In the genomic region with DNA sequence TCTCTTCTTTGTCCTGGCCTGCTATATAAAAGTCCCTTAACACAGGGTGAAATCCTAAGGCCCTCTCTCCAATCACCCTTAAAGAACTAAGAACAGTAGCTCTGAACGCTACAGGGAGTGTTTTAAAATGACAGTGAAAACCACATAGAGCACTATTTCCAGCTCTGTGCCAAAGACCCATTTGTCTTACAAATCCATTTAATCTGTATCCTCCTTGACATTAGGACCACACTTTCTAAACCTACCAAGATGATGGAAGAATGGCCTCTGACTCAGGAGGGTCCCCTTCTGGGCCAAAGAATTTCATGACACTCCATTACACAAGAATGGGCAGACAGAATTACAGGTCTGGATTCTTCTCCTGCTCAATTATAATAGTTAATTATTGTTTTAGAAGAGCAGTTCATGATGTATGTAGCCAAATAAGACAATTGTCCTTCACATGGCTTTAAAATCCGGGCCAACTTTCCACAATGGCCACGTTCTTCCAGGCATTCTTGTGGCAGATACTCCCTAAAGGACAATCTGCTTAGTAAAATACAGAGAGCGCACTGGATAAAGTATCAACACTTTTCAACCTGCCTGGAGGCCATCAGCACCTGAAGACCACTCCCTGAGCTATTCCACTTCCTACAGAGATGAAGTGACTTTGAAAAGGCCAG, we compare ENCODE assay signal across 11 cellular contexts.
DNase-seq lines count a peak whose midpoint lies in the region; ATAC-seq, FAIRE-seq and TF ChIP-seq lines count a peak whose summit lies in the region.
"Had no signal": no experiment of that assay in that cellular context is flagged by ENCODE, and none has a peak within 500 bp of the region (broad histone marks: within the 10 kb centered on the region; RNA-seq: fewer than 3 reads in every experiment).

No MANE protein-coding gene starts in this region.

- BruUV-seq in PC-9 (replicated peaks; lab: Mats Ljungman, UMichigan), result no TSS peak

- H3K79me2 ChIP-seq in PC-9 (ENCODE audit: low read depth), result peaks cover 94% of the 10 kb centered on the region

- H3K36me3 ChIP-seq in PC-9 (ENCODE audit: low read depth), result peaks cover 25% of the 10 kb centered on the region

- peaks cover 0 to 5% of the 10 kb centered on the region in 2 donors for H3K36me3 Mint-ChIP-seq in naive B cell

- no peak overlapping the region for H3K4me3 Mint-ChIP-seq in naive B cell

- H3F3A ChIP-seq in PC-9 (ENCODE audit: insufficient read depth, low read depth), result peaks cover 59% of the 10 kb centered on the region

- DNase-seq in GM12891 (ENCODE audit: insufficient read length, low spot score) (no peak), PC-9 (no peak), naive B cell (no peak), SIG-M5 treated with dmso at 0.1 percent for 504 hours (lab: John Stamatoyannopoulos, UW; ENCODE audit: unreplicated experiment) (no peak), NCI-H2171 treated with DMSO at 0.1 percent for 48 hours (lab: John Stamatoyannopoulos, UW) (no peak)
- DNase-seq: cerebellar nuclear complex, NCI-H146 had no signal

- peak; percentile 33 for FAIRE-seq in GM12891 (lab: Jason Lieb, UNC)

- no peak overlapping the region for H2AFZ ChIP-seq in PC-9

- CTCF ChIA-PET in PC-9 (lab: Charles Lee), result no interaction called here

- POLR2A ChIA-PET in PC-9 (lab: Charles Lee; ENCODE audit: unreplicated experiment), result no interaction called here

- peaks cover 47 to 93% (median 86%) of the 10 kb centered on the region in 3 donors for H3K4me1 Mint-ChIP-seq in naive B cell

- H3K9me3 Mint-ChIP-seq in naive B cell, result no peaks in the 10 kb centered on the region

- H3K27me3 ChIP-seq in PC-9 (ENCODE audit: insufficient read depth, low read depth), result no peaks in the 10 kb centered on the region

- H3K4me3 ChIP-seq in PC-9, result no peak overlapping the region

- H3K27me3 Mint-ChIP-seq in naive B cell, result no peaks in the 10 kb centered on the region

- H3K27ac ChIP-seq in PC-9, result peak overlapping the region; percentile 12; the same call in 1 of the 2 replicates
- H3K27ac ChIP-seq: C4-2B had no signal

- no peaks in the 10 kb centered on the region for H3K9me2 ChIP-seq in PC-9 (ENCODE audit: insufficient read depth)

- H3K4me1 ChIP-seq in PC-9 (replicated peaks; ENCODE audit: insufficient read depth), result 0 out of 2 replicates have a peak, but pooled peaks cover 2% of the 10 kb centered on the region

- peak overlapping the region; percentile 18 to 94 (median 66) for H3K27ac Mint-ChIP-seq in naive B cell

- no peak for TF ChIP-seq POLR2A in GM12891 (IDR thresholded peaks at IDR 0.05; ENCODE audit: low read depth, low read length)

- intact Hi-C loops in PC-9 (cut with micrococcal nuclease; ENCODE audit: unreplicated experiment), result no loop called here

- no peak for TF ChIP-seq CTCF in PC-9 (conservative IDR thresholded peaks at IDR 0.05)

- H4K20me1 ChIP-seq in PC-9 (ENCODE audit: insufficient read depth), result peaks cover 19% of the 10 kb centered on the region

- H3K4me2 ChIP-seq in PC-9, result no peak overlapping the region

- ATAC-seq in GM21723 (IDR thresholded peaks at IDR 0.05; ENCODE audit: unreplicated experiment), result peak; percentile 21
- ATAC-seq in naive B cell (ENCODE audit: low read depth in 2 of 2), result no peak
- ATAC-seq in GM19324 (IDR thresholded peaks at IDR 0.05; ENCODE audit: low FRiP score, unreplicated experiment), result no peak
- ATAC-seq in HG03108 (IDR thresholded peaks at IDR 0.05; ENCODE audit: unreplicated experiment), result no peak

- no peaks in the 10 kb centered on the region for H3K9me3 ChIP-seq in PC-9 (ENCODE audit: insufficient read depth, low read depth)

TF ChIP-seq in GM12891, 5 proteins besides CTCF, POLR2A, EP300 and RAD21:
- TF ChIP-seq PAX5 (IDR thresholded peaks at IDR 0.05; ENCODE audit: insufficient read depth, low read length, severe bottlenecking), result no peak
- no peak for TF ChIP-seq POU2F2 (IDR thresholded peaks at IDR 0.05; ENCODE audit: low read depth, low read length)
- no peak for TF ChIP-seq SPI1 (IDR thresholded peaks at IDR 0.05; ENCODE audit: low read depth, low read length)
- no peak for TF ChIP-seq POLR2AphosphoS5 (IDR thresholded peaks at IDR 0.05; ENCODE audit: low read depth, low read length)
- no peak for TF ChIP-seq TAF1 (IDR thresholded peaks at IDR 0.05; ENCODE audit: low read depth, low read length)
